In genomic region chrX:48540480-48540879, GRCh38 we compare ENCODE assay signal across 6 cellular contexts. TPM values are rescaled to one million over a fixed set of nuclear protein-coding genes. Genes with fewer than 3 reads are reported as not detected.
DNase-seq lines count a peak whose midpoint lies in the region; ATAC-seq and TF ChIP-seq lines count a peak whose summit lies in the region.

No MANE protein-coding gene starts in this region.

- no peak overlapping the region for H3K23ac ChIP-seq in mesenchymal stem cell (ENCODE audit: low read length in 2 of 2)

- H2AK5ac ChIP-seq in mesenchymal stem cell (ENCODE audit: low read length, severe bottlenecking), result no peak overlapping the region

- no peaks in the 10 kb centered on the region for H3K27me3 Mint-ChIP-seq in CD4-positive, alpha-beta T cell
- no peaks in the 10 kb centered on the region for H3K27me3 Mint-ChIP-seq in T-helper 17 cell

- no peak for TF ChIP-seq POLR2A in GM18505 (IDR thresholded peaks at IDR 0.05; ENCODE audit: borderline replicate concordance, extremely low read depth, insufficient read depth, insufficient read length)

- no peak overlapping the region for H3K4ac ChIP-seq in mesenchymal stem cell (ENCODE audit: low read depth in 1 of 2, low read length in 2 of 2)

- CTCF ChIA-PET in CD4-positive, alpha-beta T cell (lab: Charles Lee), result interaction anchor here (1.1 to 2.1 kb wide), 5 partner anchors 12 to 71 kb away, joined by 3 to 9 read pairs (median 6); partner anchors contain the start of genes EBP and RBM3

- H3K9ac ChIP-seq in mesenchymal stem cell (ENCODE audit: low read length), result peak overlapping the region; percentile 85

- peak overlapping the region; percentile 84 for H3K27ac ChIP-seq in CD4-positive, alpha-beta T cell (ENCODE audit: low read depth, low read length)
- no peak overlapping the region for H3K27ac ChIP-seq in mesenchymal stem cell (ENCODE audit: low read length, poor library complexity, severe bottlenecking)

- no peak overlapping the region for H2AFZ ChIP-seq in mesenchymal stem cell (ENCODE audit: low read depth, low read length)

- H2BK12ac ChIP-seq in mesenchymal stem cell (ENCODE audit: low read length in 2 of 2), result no peak overlapping the region

- peaks cover 14 to 28% of the 10 kb centered on the region in 2 experiments for H3K36me3 ChIP-seq in mesenchymal stem cell (ENCODE audit: control insufficient read depth in 1 of 2, insufficient read depth in 2 of 2, low read depth in 1 of 2, low read length in 2 of 2)

- H3K4me3 ChIP-seq in mesenchymal stem cell (ENCODE audit: insufficient read depth in 1 of 2, low read depth in 1 of 2, low read length in 2 of 2), result peak overlapping the region in 1 of 2 experiments; percentile 85

- no peak overlapping the region for H4K8ac ChIP-seq in mesenchymal stem cell (ENCODE audit: low read length)

- intact Hi-C loops in CD4-positive, alpha-beta T cell (cut with DNase I, micrococcal nuclease), result loop anchor here in 1 of 2 experiments (5.0 kb wide), 1 partner anchor 458 kb away; no protein-coding TSS in a partner anchor

- no peak overlapping the region for H3K18ac ChIP-seq in mesenchymal stem cell (ENCODE audit: low read depth in 1 of 2, low read length in 2 of 2)

- H3K4me3 Mint-ChIP-seq in CD4-positive, alpha-beta T cell, result peak overlapping the region; percentile 93
- H3K4me3 Mint-ChIP-seq in T-helper 17 cell, result peak overlapping the region; percentile 89

- no peak overlapping the region for H3K14ac ChIP-seq in mesenchymal stem cell (ENCODE audit: low read length in 2 of 2)

- no peaks in the 10 kb centered on the region for H3K27me3 ChIP-seq in CD4-positive, alpha-beta T cell (ENCODE audit: control insufficient read depth, insufficient read depth, low read length)
- no peaks in the 10 kb centered on the region for H3K27me3 ChIP-seq in mesenchymal stem cell (ENCODE audit: control insufficient read depth in 1 of 2, insufficient read depth in 1 of 2, low read length in 2 of 2)

- H3K9me3 ChIP-seq in CD4-positive, alpha-beta T cell (ENCODE audit: control insufficient read depth, low read length), result no peaks in the 10 kb centered on the region
- no peaks in the 10 kb centered on the region for H3K9me3 ChIP-seq in T-helper 17 cell (ENCODE audit: control insufficient read depth, low read length, poor library complexity, severe bottlenecking)
- H3K9me3 ChIP-seq in mesenchymal stem cell (ENCODE audit: control insufficient read depth, low read length), result no peaks in the 10 kb centered on the region

- DNase-seq in CD4-positive, alpha-beta T cell, result no peak
- DNase-seq in T-helper 17 cell, result no peak
- peak; percentile 42 for DNase-seq in mesenchymal stem cell
- DNase-seq in SIG-M5 (lab: John Stamatoyannopoulos, UW), result no peak
- DNase-seq in DMS153 (lab: John Stamatoyannopoulos, UW), result no peak

- no peaks in the 10 kb centered on the region for H3K9me3 Mint-ChIP-seq in CD4-positive, alpha-beta T cell

- H4K91ac ChIP-seq in mesenchymal stem cell (ENCODE audit: low read length), result no peak overlapping the region

- H3K4me1 ChIP-seq in mesenchymal stem cell (ENCODE audit: control insufficient read depth, insufficient read depth, low read depth, low read length), result peaks cover 5% of the 10 kb centered on the region

- no peak overlapping the region for H2BK5ac ChIP-seq in mesenchymal stem cell (ENCODE audit: low read depth, low read length, poor library complexity, severe bottlenecking)

- POLR2A ChIA-PET in CD4-positive, alpha-beta T cell (lab: Charles Lee), result interaction anchor here (0.6 to 2.9 kb wide), 15 partner anchors 10 to 728 kb away, joined by 3 to 101 read pairs (median 6); partner anchors contain the start of genes CCDC22, EBP, HDAC6 and OTUD5

- no peaks in the 10 kb centered on the region for H3K79me1 ChIP-seq in mesenchymal stem cell (replicated peaks; ENCODE audit: low read length, poor library complexity, severe bottlenecking)

- TF ChIP-seq CTCF in CD4-positive, alpha-beta T cell (IDR thresholded peaks at IDR 0.05), result no peak

- H2BK15ac ChIP-seq in mesenchymal stem cell (ENCODE audit: low read depth, poor library complexity, severe bottlenecking), result no peak overlapping the region

- 76% methylated on average over 7 of the region's 7 CpGs for WGBS in mesenchymal stem cell

- H3K36me3 Mint-ChIP-seq in CD4-positive, alpha-beta T cell (ENCODE audit: low read depth), result peaks cover 23% of the 10 kb centered on the region
- no peaks in the 10 kb centered on the region for H3K36me3 Mint-ChIP-seq in T-helper 17 cell (ENCODE audit: low read depth)

- H3K4me2 ChIP-seq in mesenchymal stem cell (ENCODE audit: low read length, poor library complexity, severe bottlenecking), result peak overlapping the region; percentile 61

- ATAC-seq in CD4-positive, alpha-beta T cell (ENCODE audit: poor library complexity), result no peak
- no peak for ATAC-seq in T-helper 17 cell
- no peak for ATAC-seq in GM18505 (IDR thresholded peaks at IDR 0.05; ENCODE audit: unreplicated experiment)

- peaks cover 20% of the 10 kb centered on the region for H3K4me1 Mint-ChIP-seq in CD4-positive, alpha-beta T cell (ENCODE audit: low read depth)
- H3K4me1 Mint-ChIP-seq in T-helper 17 cell, result peaks cover 16% of the 10 kb centered on the region

- no peak overlapping the region for H2BK120ac ChIP-seq in mesenchymal stem cell (ENCODE audit: low read depth, low read length)

- H3K27ac Mint-ChIP-seq in CD4-positive, alpha-beta T cell, result peak overlapping the region; percentile 97
- H3K27ac Mint-ChIP-seq in T-helper 17 cell, result peak overlapping the region; percentile 86

RNA-seq across cellular contexts. Expression of gene TBC1D25, which starts 1.0 kb away (rescaled TPM):
- total RNA-seq in CD4-positive, alpha-beta T cell, result 10 to 100 TPM; 26.7 to 30.5 TPM
- 10 to 100 TPM; 23.2 to 31.3 TPM for total RNA-seq in T-helper 17 cell
- 11.5 TPM for polyA plus RNA-seq in mesenchymal stem cell (2013, experiment 1 of 2)
- 12.4 TPM for polyA plus RNA-seq in mesenchymal stem cell (2013, experiment 2 of 2)

RNA-seq across cellular contexts. Expression of gene EBP, which starts 18.9 kb away (rescaled TPM):
- total RNA-seq in CD4-positive, alpha-beta T cell, result 10 to 100 TPM; 38.1 to 41.1 TPM
- 10 to 100 TPM; 43.9 to 53.6 TPM for total RNA-seq in T-helper 17 cell
- 98.9 TPM for polyA plus RNA-seq in mesenchymal stem cell (2013, experiment 1 of 2)
- polyA plus RNA-seq in mesenchymal stem cell (2013, experiment 2 of 2), result 97.3 TPM

RNA-seq across cellular contexts. Expression of gene PORCN, which starts 31.7 kb away (rescaled TPM):
- total RNA-seq in CD4-positive, alpha-beta T cell, result 10 to 100 TPM; 12.0 to 14.1 TPM
- total RNA-seq in T-helper 17 cell, result 10 to 100 TPM; 13.3 to 18.0 TPM
- polyA plus RNA-seq in mesenchymal stem cell (2013, experiment 1 of 2), result 12.1 TPM
- 12.5 TPM for polyA plus RNA-seq in mesenchymal stem cell (2013, experiment 2 of 2)

RNA-seq across cellular contexts. Expression of gene RBM3, which starts 33.8 kb away (rescaled TPM):
- 100 to 1,000 TPM; 351 to 377 TPM for total RNA-seq in CD4-positive, alpha-beta T cell
- 100 to 1,000 TPM; 319 to 380 TPM for total RNA-seq in T-helper 17 cell
- polyA plus RNA-seq in mesenchymal stem cell (2013, experiment 1 of 2), result 429 TPM
- 434 TPM for polyA plus RNA-seq in mesenchymal stem cell (2013, experiment 2 of 2)

RNA-seq across cellular contexts. Expression of gene WDR13, which starts 56.8 kb away (rescaled TPM):
- 10 to 100 TPM; 37.9 to 43.4 TPM for total RNA-seq in CD4-positive, alpha-beta T cell
- 10 to 100 TPM; 49.1 to 53.3 TPM for total RNA-seq in T-helper 17 cell
- polyA plus RNA-seq in mesenchymal stem cell (2013, experiment 1 of 2), result 43.9 TPM
- 40.9 TPM for polyA plus RNA-seq in mesenchymal stem cell (2013, experiment 2 of 2)
